8 cellular contexts compared by ENCODE assay signal in the genomic region with DNA sequence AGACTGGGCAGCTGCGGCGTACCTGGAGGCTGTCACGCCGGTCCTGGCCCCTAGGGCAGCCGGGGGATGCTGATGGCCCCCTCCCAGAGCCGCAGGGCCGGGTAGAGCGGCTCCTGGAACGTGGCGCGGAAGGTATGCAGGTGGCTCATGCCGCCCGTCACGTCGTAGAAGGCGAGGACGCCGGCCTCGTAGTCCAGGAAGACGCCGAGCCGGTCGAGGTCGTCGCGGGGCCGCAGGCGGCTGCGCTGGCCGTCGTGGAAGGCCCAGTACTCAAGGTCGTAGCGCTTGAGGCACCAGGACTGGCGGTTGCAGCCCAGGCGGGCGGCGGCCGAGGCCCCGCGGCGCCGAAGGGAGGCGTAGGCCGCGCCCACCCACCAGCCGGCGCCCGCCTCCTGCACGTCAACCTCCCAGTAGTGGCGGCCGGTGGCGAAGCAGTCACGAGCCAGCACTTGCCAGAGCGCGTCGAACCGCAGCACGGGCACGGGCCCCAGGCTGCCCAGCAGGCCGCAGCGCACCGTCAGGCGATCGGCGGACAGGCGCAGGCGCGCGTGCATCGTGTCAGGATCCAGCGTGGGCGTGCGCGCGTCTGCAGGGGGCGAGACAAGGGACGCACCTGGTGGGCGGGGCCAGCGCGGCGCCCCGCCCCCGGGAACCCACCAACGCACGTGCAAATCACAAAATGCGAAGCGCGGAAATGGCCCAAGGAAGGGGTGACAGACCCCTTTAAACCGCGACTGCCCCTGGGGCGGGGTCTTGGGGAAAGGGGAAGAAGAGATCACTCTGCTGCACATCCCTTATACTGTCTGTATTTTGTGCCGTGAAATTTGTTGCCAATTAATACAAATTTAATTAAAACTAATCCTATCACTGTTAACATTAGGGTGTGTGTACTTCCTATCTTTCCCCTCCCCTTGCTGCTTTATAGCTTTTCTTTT. TPM values are rescaled to one million over a fixed set of nuclear protein-coding genes. Genes with fewer than 3 reads are reported as not detected.
DNase-seq lines count a peak whose midpoint lies in the region; ATAC-seq, FAIRE-seq and TF ChIP-seq lines count a peak whose summit lies in the region.
"Had no signal": no experiment of that assay in that cellular context is flagged by ENCODE, and none has a peak within 500 bp of the region (broad histone marks: within the 10 kb centered on the region; RNA-seq: fewer than 3 reads in every experiment).

No MANE protein-coding gene starts in this region.

- H2AFZ ChIP-seq in keratinocyte (ENCODE audit: control insufficient read depth, low read length), result peak overlapping the region; percentile 72

- H3K4me1 Mint-ChIP-seq in activated CD4-positive, alpha-beta T cell treated with anti-CD3 and anti-CD28 coated beads, Interleukin-2, amount 10 ng/mL, durations not matched to agents 24 days and 14 days, result peaks cover 28% of the 10 kb centered on the region

- no peak overlapping the region for H3K4me3 Mint-ChIP-seq in activated CD4-positive, alpha-beta T cell treated with anti-CD3 and anti-CD28 coated beads, Interleukin-2, amount 10 ng/mL, durations not matched to agents 24 days and 14 days

- in situ Hi-C loops in brain microvascular endothelial cell (cut with HindIII; ENCODE audit: low pct_ligation_motif_present, low sequenced_read_pairs), result no loop called here

- dilution Hi-C loops in keratinocyte (cut with MboI; ENCODE audit: extremely low pct_ligation_motif_present, low sequenced_read_pairs), result no loop called here

- H3K36me3 ChIP-seq in brain microvascular endothelial cell (replicated peaks) (peaks cover 21% of the 10 kb centered on the region), keratinocyte (ENCODE audit: control insufficient read depth in 2 of 2, extremely low read depth in 1 of 2, insufficient read depth in 2 of 2, low read length in 2 of 2) (peaks cover 11 to 19% of the 10 kb centered on the region in 2 experiments)
- H3K36me3 ChIP-seq: adrenal gland had no signal

- H3K4me2 ChIP-seq in keratinocyte (ENCODE audit: control insufficient read depth, extremely low read depth, insufficient read depth, low read depth, low read length), result peak overlapping the region; percentile 59

- H3K79me2 ChIP-seq in keratinocyte (ENCODE audit: control insufficient read depth, insufficient read depth, low read length), result no peaks in the 10 kb centered on the region

- H4K20me1 ChIP-seq in keratinocyte (ENCODE audit: control insufficient read depth, extremely low read depth, insufficient read depth, low read length), result peaks cover 2% of the 10 kb centered on the region

- no peak for FAIRE-seq in keratinocyte (lab: Jason Lieb, UNC)

- H3K9ac ChIP-seq in keratinocyte (ENCODE audit: control insufficient read depth, extremely low read depth, insufficient read depth, low read length), result peak overlapping the region; percentile 58

- no peaks in the 10 kb centered on the region for H3K9me3 ChIP-seq in keratinocyte (ENCODE audit: control insufficient read depth, low read depth, low read length)
- H3K9me3 ChIP-seq: adrenal gland had no signal

- peak overlapping the region; percentile 41 for H3K4me3 ChIP-seq in brain microvascular endothelial cell (ENCODE audit: low read depth, low read length)
- H3K4me3 ChIP-seq in keratinocyte (ENCODE audit: control insufficient read depth in 2 of 3, extremely low read depth in 1 of 3, insufficient read depth in 2 of 3, low read depth in 1 of 3, low read length in 3 of 3), result peak overlapping the region in 2 of 3 experiments; percentile 7 to 28

- DNase-seq in brain microvascular endothelial cell, result peak; percentile 39
- peak; percentile 60 for DNase-seq in keratinocyte (ENCODE audit: low read depth, low spot score)
- peak; percentile 16 for DNase-seq in stromal cell of bone marrow (ENCODE audit: low read depth)
- no peak for DNase-seq in activated CD4-positive, alpha-beta T cell treated with anti-CD3 and anti-CD28 coated beads, Interleukin-2, amount 10 ng/mL, durations not matched to agents 24 days and 14 days

- H3K9me3 Mint-ChIP-seq in activated CD4-positive, alpha-beta T cell treated with anti-CD3 and anti-CD28 coated beads, Interleukin-2, amount 10 ng/mL, durations not matched to agents 24 days and 14 days, result no peaks in the 10 kb centered on the region

- no peaks in the 10 kb centered on the region for H3K27me3 Mint-ChIP-seq in activated CD4-positive, alpha-beta T cell treated with anti-CD3 and anti-CD28 coated beads, Interleukin-2, amount 10 ng/mL, durations not matched to agents 24 days and 14 days

- peaks cover 4% of the 10 kb centered on the region for H3K4me1 ChIP-seq in keratinocyte (ENCODE audit: control insufficient read depth, extremely low read depth, insufficient read depth, low read length)
- H3K4me1 ChIP-seq: adrenal gland had no signal

- no peaks in the 10 kb centered on the region for H3K27me3 ChIP-seq in brain microvascular endothelial cell (replicated peaks)
- no peaks in the 10 kb centered on the region for H3K27me3 ChIP-seq in keratinocyte (ENCODE audit: control insufficient read depth, extremely low read depth, insufficient read depth, low read length)

- ATAC-seq in HG03175 (IDR thresholded peaks at IDR 0.05; ENCODE audit: unreplicated experiment), result peak; percentile 62
- ATAC-seq in GM19351 (IDR thresholded peaks at IDR 0.05; ENCODE audit: unreplicated experiment), result no peak
- no peak for ATAC-seq in HG03139 (IDR thresholded peaks at IDR 0.05; ENCODE audit: unreplicated experiment)

- H3K27ac Mint-ChIP-seq in activated CD4-positive, alpha-beta T cell treated with anti-CD3 and anti-CD28 coated beads, Interleukin-2, amount 10 ng/mL, durations not matched to agents 24 days and 14 days, result no peak overlapping the region

- TF ChIP-seq CTCF in brain microvascular endothelial cell (IDR thresholded peaks at IDR 0.05; ENCODE audit: low read depth, low read length, missing control alignments), result peak; percentile 19
- TF ChIP-seq CTCF in keratinocyte (optimal IDR thresholded peaks at IDR 0.05 in 1 of 3, IDR thresholded peaks at IDR 0.05 in 1 of 3, conservative IDR thresholded peaks at IDR 0.05 in 1 of 3; ENCODE audit: extremely low read depth in 1 of 3, insufficient read depth in 2 of 3, low read length in 3 of 3), result peak in 1 of 3 experiments; percentile 6

- intact Hi-C loops in activated CD4-positive, alpha-beta T cell treated with anti-CD3 and anti-CD28 coated beads, Interleukin-2, amount 10 ng/mL, durations not matched to agents 24 days and 14 days (cut with micrococcal nuclease), result no loop called here

- peaks cover 60% of the 10 kb centered on the region for H3K36me3 Mint-ChIP-seq in activated CD4-positive, alpha-beta T cell treated with anti-CD3 and anti-CD28 coated beads, Interleukin-2, amount 10 ng/mL, durations not matched to agents 24 days and 14 days (ENCODE audit: low read depth)

- no peaks in the 10 kb centered on the region for H3K9me1 ChIP-seq in keratinocyte (ENCODE audit: control insufficient read depth, extremely low read depth, insufficient read depth, low read length)

- H3K27ac ChIP-seq in brain microvascular endothelial cell (no peak overlapping the region), keratinocyte (ENCODE audit: control insufficient read depth, insufficient read depth, low read length) (peak overlapping the region; percentile 37)

RNA-seq across cellular contexts. Expression of a gene that starts 31.2 kb away (rescaled TPM):
- polyA plus RNA-seq in keratinocyte, result 47.7 to 73.8 TPM (median 63.1 TPM) in 3 replicates
- 18.5 TPM for polyA plus RNA-seq in keratinocyte (2011; ENCODE audit: low read depth)
- 58.0 and 62.8 TPM in 2 replicates for polyA plus RNA-seq in keratinocyte (2011; cell fraction: cytosol; rRNA removed)
- polyA plus RNA-seq in keratinocyte (2011; cell fraction: nucleus; rRNA removed), result 41.0 and 45.2 TPM in 2 replicates
- 56.7 and 76.0 TPM in 2 replicates for polyA plus RNA-seq in keratinocyte (2012; ENCODE audit: low replicate concordance)
- 40.7 to 53.5 TPM (median 50.1 TPM) in 3 replicates for polyA minus RNA-seq in keratinocyte
- 30.1 TPM for polyA minus RNA-seq in keratinocyte (2011; cell fraction: cytosol; rRNA and poly(A)+ RNA removed)
- 11.8 and 15.7 TPM in 2 replicates for polyA minus RNA-seq in keratinocyte (2011; cell fraction: nucleus; rRNA and poly(A)+ RNA removed)
- 54.0 and 57.1 TPM in 2 replicates for total RNA-seq in activated CD4-positive, alpha-beta T cell treated with anti-CD3 and anti-CD28 coated beads, Interleukin-2, amount 10 ng/mL, durations not matched to agents 24 days and 14 days

RNA-seq across cellular contexts. Expression of a gene that starts 31.3 kb away (rescaled TPM):
- polyA plus RNA-seq in keratinocyte, result 19.8 to 36.9 TPM (median 22.1 TPM) in 3 replicates
- polyA plus RNA-seq in keratinocyte (2011; ENCODE audit: low read depth), result 4.5 TPM
- 21.0 and 23.3 TPM in 2 replicates for polyA plus RNA-seq in keratinocyte (2011; cell fraction: cytosol; rRNA removed)
- 23.3 and 24.6 TPM in 2 replicates for polyA plus RNA-seq in keratinocyte (2011; cell fraction: nucleus; rRNA removed)
- polyA plus RNA-seq in keratinocyte (2012; ENCODE audit: low replicate concordance), result 7.4 and 30.1 TPM in 2 replicates
- 18.0 to 38.9 TPM (median 21.8 TPM) in 3 replicates for polyA minus RNA-seq in keratinocyte
- 18.8 TPM for polyA minus RNA-seq in keratinocyte (2011; cell fraction: cytosol; rRNA and poly(A)+ RNA removed)
- 9.7 and 14.8 TPM in 2 replicates for polyA minus RNA-seq in keratinocyte (2011; cell fraction: nucleus; rRNA and poly(A)+ RNA removed)
- total RNA-seq in activated CD4-positive, alpha-beta T cell treated with anti-CD3 and anti-CD28 coated beads, Interleukin-2, amount 10 ng/mL, durations not matched to agents 24 days and 14 days, result 47.3 and 47.8 TPM in 2 replicates
